ENCODE assay signal across 13 cellular contexts in genomic region chr11:103920449-103920848, GRCh38.
DNase-seq lines count a peak whose midpoint lies in the region; ATAC-seq and TF ChIP-seq lines count a peak whose summit lies in the region.
"Had no signal": no experiment of that assay in that cellular context is flagged by ENCODE, and none has a peak within 500 bp of the region (broad histone marks: within the 10 kb centered on the region; RNA-seq: fewer than 3 reads in every experiment).

No MANE protein-coding gene starts in this region.

- H3K4me1 Mint-ChIP-seq in MCF 10A (ENCODE audit: insufficient read depth, unreplicated experiment) = peaks cover 7% of the 10 kb centered on the region

- no peaks in the 10 kb centered on the region for H3K36me3 Mint-ChIP-seq in MCF 10A (ENCODE audit: insufficient read depth, unreplicated experiment)

- no peak overlapping the region for H3K4me3 Mint-ChIP-seq in MCF 10A (ENCODE audit: unreplicated experiment)
- H3K4me3 Mint-ChIP-seq: activated T-cell treated with anti-CD3 and anti-CD28 coated beads, Interleukin-2, amount 50 U/mL, for 72 hours had no signal

- H3K4me1 ChIP-seq in breast epithelium = no peaks in the 10 kb centered on the region
- peaks cover 8% of the 10 kb centered on the region for H3K4me1 ChIP-seq in RWPE2 (ENCODE audit: insufficient read depth, poor library complexity, severe bottlenecking)

- H3K36me3 ChIP-seq in breast epithelium (no peaks in the 10 kb centered on the region), RWPE2 (ENCODE audit: low read depth) (no peaks in the 10 kb centered on the region)

- DNase-seq in MCF 10A (ENCODE audit: unreplicated experiment) (no peak), breast epithelium (ENCODE audit: low spot score in 2 of 2) (no peak), RWPE2 (ENCODE audit: low spot score) (no peak), NCI-H774 (lab: John Stamatoyannopoulos, UW) (no peak), Right ventricle myocardium inferior (ENCODE audit: missing footprints) (no peak), glomerular visceral epithelial cell (ENCODE audit: extremely low spot score) (no peak)
- no peak for DNase-seq in stimulated activated CD4-positive, alpha-beta T cell treated with anti-CD3 and anti-CD28 coated beads, Interleukin-4, amount 100 ng/mL, for 24 hours
- DNase-seq: 8988T; activated T-cell treated with anti-CD3 and anti-CD28 coated beads, Interleukin-2, amount 50 U/mL, for 72 hours; caudate nucleus; DMS79 treated with DMSO at 0.1 percent for 48 hours; NCI-H1436 treated with DMSO at 0.1 percent for 48 hours had no signal

- POLR2A ChIA-PET in MCF 10A (lab: Yijun Ruan, JAX) = no interaction called here

- H3K27ac ChIP-seq in breast epithelium (no peak overlapping the region), RWPE2 (ENCODE audit: poor library complexity, severe bottlenecking) (no peak overlapping the region)

- BruUV-seq in MCF 10A (replicated peaks; lab: Mats Ljungman, UMichigan) = no TSS peak

- H3K4me3 ChIP-seq in breast epithelium (no peak overlapping the region), RWPE2 (ENCODE audit: severe bottlenecking) (no peak overlapping the region)

- CTCF ChIA-PET in MCF 10A (lab: Yijun Ruan, JAX) = interaction anchor here (2.8 kb wide), 1 partner anchor 238 kb away, joined by 7 read pairs; no protein-coding TSS in a partner anchor

- intact Hi-C loops in MCF 10A (cut with micrococcal nuclease) (no loop called here), breast epithelium (cut with DNase I; ENCODE audit: low total_unique reads) (no loop called here), Right ventricle myocardium inferior (cut with DNase I) (loop anchor here (10.0 kb wide), 1 partner anchor 236 kb away; no protein-coding TSS in a partner anchor)

- ATAC-seq in HG02870 (IDR thresholded peaks at IDR 0.05; ENCODE audit: unreplicated experiment) = peak; percentile 53
- 0 out of 3 replicates have a peak, but pooled peaks have one; percentile 44 for ATAC-seq in RWPE2 (ENCODE audit: low read depth)
- ATAC-seq in Right ventricle myocardium inferior = no peak
- ATAC-seq: activated T-cell treated with anti-CD3 and anti-CD28 coated beads, Interleukin-2, amount 50 U/mL, for 72 hours had no signal

- no peaks in the 10 kb centered on the region for H3K27me3 Mint-ChIP-seq in MCF 10A (ENCODE audit: insufficient read depth, unreplicated experiment)

- H3K9me3 ChIP-seq in breast epithelium = no peaks in the 10 kb centered on the region
- H3K9me3 ChIP-seq in RWPE2 (ENCODE audit: severe bottlenecking) = no peaks in the 10 kb centered on the region

- peak overlapping the region; percentile 16 for H3K27ac Mint-ChIP-seq in MCF 10A (ENCODE audit: low read depth, unreplicated experiment)
- H3K27ac Mint-ChIP-seq: activated T-cell treated with anti-CD3 and anti-CD28 coated beads, Interleukin-2, amount 50 U/mL, for 72 hours had no signal

- TF ChIP-seq POLR2A in breast epithelium (IDR thresholded peaks at IDR 0.05) = no peak

- TF ChIP-seq CTCF in MCF 10A (IDR thresholded peaks at IDR 0.05; ENCODE audit: unreplicated experiment) (no peak), breast epithelium (IDR thresholded peaks at IDR 0.05) (no peak), RWPE2 (IDR thresholded peaks at IDR 0.05; ENCODE audit: poor library complexity, severe bottlenecking) (no peak)

- H3K27me3 ChIP-seq in breast epithelium (no peaks in the 10 kb centered on the region), RWPE2 (ENCODE audit: insufficient read depth, poor library complexity, severe bottlenecking) (no peaks in the 10 kb centered on the region)

- no peaks in the 10 kb centered on the region for H3K9me3 Mint-ChIP-seq in MCF 10A (ENCODE audit: unreplicated experiment)
- H3K9me3 Mint-ChIP-seq: activated T-cell treated with anti-CD3 and anti-CD28 coated beads, Interleukin-2, amount 50 U/mL, for 72 hours had no signal
